Comparison of ENCODE assay signal across 8 cellular contexts in the genomic region with DNA sequence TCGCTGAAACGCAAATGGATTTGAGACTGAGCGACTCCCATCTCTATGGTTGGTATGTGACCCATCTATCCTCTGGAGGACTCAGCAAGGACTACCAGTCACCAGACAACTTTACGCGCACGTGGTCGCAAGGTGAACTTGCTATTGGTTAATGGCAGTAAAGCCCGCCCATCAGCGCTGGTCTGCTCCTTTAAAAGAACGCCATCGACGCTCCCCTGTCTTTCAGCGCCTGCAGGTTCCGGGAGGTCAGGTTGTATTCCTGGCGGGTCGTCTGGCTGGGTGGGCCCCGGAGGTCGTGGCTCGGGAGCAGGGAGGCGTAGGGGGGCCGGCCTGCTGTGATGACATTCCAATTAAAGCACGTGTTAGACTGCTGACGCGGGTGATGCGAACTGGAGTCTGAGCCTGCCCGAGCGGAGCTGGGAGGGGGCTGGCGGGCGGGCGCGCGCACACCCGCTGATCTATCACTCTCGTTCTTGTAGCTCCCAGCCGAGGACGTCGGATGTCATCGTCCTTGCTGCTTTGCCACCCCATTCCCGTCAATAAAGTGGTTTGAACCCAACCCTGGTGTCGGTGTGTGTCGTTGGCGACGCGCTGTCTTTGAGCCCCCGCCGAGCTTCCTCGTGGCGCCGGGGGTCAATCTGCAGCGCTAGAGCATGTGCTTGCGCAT. TPM values are rescaled to one million over a fixed set of nuclear protein-coding genes. Genes with fewer than 3 reads are reported as not detected.
A peak's percentile ranks its signal among the peaks of the same experiment; 100 is the strongest.
DNase-seq lines count a peak whose midpoint lies in the region; ATAC-seq and FAIRE-seq lines count a peak whose summit lies in the region.

No MANE protein-coding gene starts in this region.

- no peak overlapping the region for H3K23ac ChIP-seq in mesendoderm (ENCODE audit: low read length)

- H3K4me3 ChIP-seq in mesendoderm (ENCODE audit: low read length), result peak overlapping the region; percentile 82

- H2BK120ac ChIP-seq in mesendoderm (ENCODE audit: low read depth, low read length), result no peak overlapping the region

- H3K4ac ChIP-seq in mesendoderm (ENCODE audit: low read depth, low read length), result peak overlapping the region; percentile 81

- H3K56ac ChIP-seq in mesendoderm (ENCODE audit: low read length), result peak overlapping the region; percentile 98

- peak; percentile 97 for DNase-seq in Caki2 (ENCODE audit: low read depth)
- peak; percentile 98 for DNase-seq in HT1080 (ENCODE audit: low read depth)
- peak; percentile 95 to 99 for DNase-seq in NOMO-1 (lab: John Stamatoyannopoulos, UW; ENCODE audit: unreplicated experiment in 2 of 2)
- DNase-seq in activated CD8-positive, alpha-beta memory T cell treated with anti-CD3 and anti-CD28 coated beads for 48 hours (ENCODE audit: low read depth in 2 of 3, low spot score in 2 of 3), result peak; percentile 79 to 91 (median 90)
- peak; percentile 100 for DNase-seq in mesendoderm
- peak; percentile 87 for DNase-seq in stimulated activated CD8-positive, alpha-beta memory T cell treated with anti-CD3 and anti-CD28 coated beads, Interleukin-12 subunit alpha, Interleukin-12 subunit beta, amount 100 ng/mL, for 4 hours (ENCODE audit: low read depth)

- H4K5ac ChIP-seq in mesendoderm (ENCODE audit: low read length), result no peak overlapping the region

- no peaks in the 10 kb centered on the region for H3K36me3 ChIP-seq in mesendoderm (ENCODE audit: control insufficient read depth, insufficient read depth, low read length)

- in situ Hi-C loops in Caki2 (cut with HindIII; ENCODE audit: low pct_unique_long_range_greater_than_20kb, low sequenced_read_pairs), result no loop called here

- no peaks in the 10 kb centered on the region for H3K27me3 ChIP-seq in mesendoderm (ENCODE audit: insufficient read depth, low read length, poor library complexity)

- no peak overlapping the region for H2AK5ac ChIP-seq in mesendoderm (ENCODE audit: low read length)

- H3K27ac ChIP-seq in mesendoderm (ENCODE audit: low read depth, low read length), result peak overlapping the region; percentile 53

- peak; percentile 92 for FAIRE-seq in endometrium (lab: Jason Lieb, UNC)

- ATAC-seq in GM21381 (IDR thresholded peaks at IDR 0.05; ENCODE audit: unreplicated experiment), result peak; percentile 93

- peak overlapping the region; percentile 86 for H2BK5ac ChIP-seq in mesendoderm (ENCODE audit: low read length)

- no peak overlapping the region for H2BK15ac ChIP-seq in mesendoderm (replicated peaks; ENCODE audit: low read depth)

- H3K9ac ChIP-seq in mesendoderm (ENCODE audit: low read length), result peak overlapping the region; percentile 97

- H4K8ac ChIP-seq in mesendoderm (ENCODE audit: low read depth, low read length), result no peak overlapping the region

- H3K18ac ChIP-seq in mesendoderm (ENCODE audit: low read length), result peak overlapping the region; percentile 19

- WGBS in mesendoderm (ENCODE audit: extremely low coverage, insufficient coverage, low lambda C conversion rate), result no CpG with 5 or more reads among the region's 51 CpGs

- no peaks in the 10 kb centered on the region for H3K79me1 ChIP-seq in mesendoderm (ENCODE audit: low read length)

- H3K79me2 ChIP-seq in mesendoderm (ENCODE audit: control insufficient read depth, insufficient read depth, low read length), result peaks cover 3% of the 10 kb centered on the region

- peak overlapping the region; percentile 56 for H3K4me2 ChIP-seq in mesendoderm (ENCODE audit: low read length)

- no peaks in the 10 kb centered on the region for H3K4me1 ChIP-seq in mesendoderm (ENCODE audit: control insufficient read depth, low read depth, low read length)

RNA-seq across cellular contexts. Expression of a gene that starts 15.9 kb away (rescaled TPM):
- total RNA-seq in Caki2 (2014; rRNA removed; shearing (Covaris generic); ENCODE audit: low replicate concordance), result 0.46 and 1.2 TPM in 2 replicates
- total RNA-seq in HT1080 (2014; rRNA removed; shearing (Covaris generic)), result 2.5 and 4.6 TPM in 2 replicates
- polyA plus RNA-seq in HT1080 (2015; cell fraction: cytosol; rRNA removed), result 3.5 and 4.2 TPM in 2 replicates
- polyA plus RNA-seq in HT1080 (2015; cell fraction: nucleus; rRNA removed), result 6.9 and 7.1 TPM in 2 replicates
- 3.3 TPM for polyA plus RNA-seq in mesendoderm (2013, experiment 1 of 2)
- 2.9 TPM for polyA plus RNA-seq in mesendoderm (2013, experiment 2 of 2)

Comparison
In these comparisons a context has a peak if more than half of its experiments do, and no peak if none do; other contexts are left out.
1. Peak in every context shown above with its lines: DNase-seq, ATAC-seq, H3K4me3 ChIP-seq and H3K27ac ChIP-seq.